In genomic region chr14:22929104-22929847, GRCh38 we compare ENCODE assay signal across 8 cellular contexts. TPM values are rescaled to one million over a fixed set of nuclear protein-coding genes. Genes with fewer than 3 reads are reported as not detected.
A peak's percentile ranks its signal among the peaks of the same experiment; 100 is the strongest.
DNase-seq lines count a peak whose midpoint lies in the region; ATAC-seq, FAIRE-seq and TF ChIP-seq lines count a peak whose summit lies in the region.

Gene PRMT5, minus strand, starts transcription at chr14:22929376. Its CDS starts 15 bp downstream, at chr14:22929361.

- H3K27ac ChIP-seq in RWPE1 = peak within 1 kb of the TSS; percentile 82
- H3K27ac ChIP-seq in naive thymus-derived CD4-positive, alpha-beta T cell (ENCODE audit: low read depth, low read length) = peak within 1 kb of the TSS; percentile 91

- no peaks in the 10 kb centered on the region for H3K27me3 ChIP-seq in naive thymus-derived CD4-positive, alpha-beta T cell (ENCODE audit: control insufficient read depth in 2 of 2, insufficient read depth in 2 of 2, low read length in 2 of 2)

- peaks cover 25% of the 10 kb centered on the region for H3K4me1 Mint-ChIP-seq in activated T-helper 17 cell treated with anti-CD3 and anti-CD28 coated beads, Interleukin-2, amount 50 U/mL, for 72 hours
- peaks cover 5 to 36% (median 20%) of the 10 kb centered on the region in 7 donors for H3K4me1 Mint-ChIP-seq in naive thymus-derived CD4-positive, alpha-beta T cell
- peaks cover 12 to 14% of the 10 kb centered on the region in 2 donors for H3K4me1 Mint-ChIP-seq in stimulated activated naive B cell treated with anti-CD40 and anti-IgM and Interleukin-4, amounts not matched to agents 10 μg/mL and 1 μg/mL and 100 μg/mL, for 72 hours

- no peak within 1 kb of the TSS for H3K27ac Mint-ChIP-seq in activated T-helper 17 cell treated with anti-CD3 and anti-CD28 coated beads, Interleukin-2, amount 50 U/mL, for 72 hours
- H3K27ac Mint-ChIP-seq in naive thymus-derived CD4-positive, alpha-beta T cell = no peak within 1 kb of the TSS
- no peak within 1 kb of the TSS for H3K27ac Mint-ChIP-seq in stimulated activated naive B cell treated with anti-CD40 and anti-IgM and Interleukin-4, amounts not matched to agents 10 μg/mL and 1 μg/mL and 100 μg/mL, for 72 hours

- no peaks in the 10 kb centered on the region for H3K27me3 Mint-ChIP-seq in activated T-helper 17 cell treated with anti-CD3 and anti-CD28 coated beads, Interleukin-2, amount 50 U/mL, for 72 hours
- no peaks in the 10 kb centered on the region for H3K27me3 Mint-ChIP-seq in naive thymus-derived CD4-positive, alpha-beta T cell
- no peaks in the 10 kb centered on the region for H3K27me3 Mint-ChIP-seq in stimulated activated naive B cell treated with anti-CD40 and anti-IgM and Interleukin-4, amounts not matched to agents 10 μg/mL and 1 μg/mL and 100 μg/mL, for 72 hours

- H3K36me3 ChIP-seq in naive thymus-derived CD4-positive, alpha-beta T cell (ENCODE audit: control insufficient read depth in 2 of 3, insufficient read depth in 3 of 3, low read length in 3 of 3) = peaks cover 0 to 19% (median 5%) of the 10 kb centered on the region in 3 experiments

- H3K4me3 ChIP-seq in fibroblast of mammary gland (ENCODE audit: control insufficient read depth, low read depth, low read length) = peak within 1 kb of the TSS; percentile 100
- peak within 1 kb of the TSS; percentile 91 for H3K4me3 ChIP-seq in naive thymus-derived CD4-positive, alpha-beta T cell (ENCODE audit: low read length)

- peaks cover 9 to 17% of the 10 kb centered on the region in 2 donors for H3K4me1 ChIP-seq in naive thymus-derived CD4-positive, alpha-beta T cell (ENCODE audit: control insufficient read depth in 2 of 2, insufficient read depth in 2 of 2, low read length in 2 of 2)

- FAIRE-seq in H54 (lab: Jason Lieb, UNC) = peak; percentile 96

- H3K9me3 Mint-ChIP-seq in activated T-helper 17 cell treated with anti-CD3 and anti-CD28 coated beads, Interleukin-2, amount 50 U/mL, for 72 hours = no peaks in the 10 kb centered on the region
- H3K9me3 Mint-ChIP-seq in naive thymus-derived CD4-positive, alpha-beta T cell = no peaks in the 10 kb centered on the region
- H3K9me3 Mint-ChIP-seq in stimulated activated naive B cell treated with anti-CD40 and anti-IgM and Interleukin-4, amounts not matched to agents 10 μg/mL and 1 μg/mL and 100 μg/mL, for 72 hours = no peaks in the 10 kb centered on the region

- peak; percentile 95 for ATAC-seq in activated T-helper 17 cell treated with anti-CD3 and anti-CD28 coated beads, Interleukin-2, amount 50 U/mL, for 72 hours (replicated peaks)
- ATAC-seq in naive thymus-derived CD4-positive, alpha-beta T cell = peak; percentile 97
- peak; percentile 95 for ATAC-seq in stimulated activated naive B cell treated with anti-CD40 and anti-IgM and Interleukin-4, amounts not matched to agents 10 μg/mL and 1 μg/mL and 100 μg/mL, for 72 hours (replicated peaks)

- no peak for TF ChIP-seq CTCF in RWPE1 (conservative IDR thresholded peaks at IDR 0.05; ENCODE audit: low read depth)
- no peak for TF ChIP-seq CTCF in fibroblast of mammary gland (conservative IDR thresholded peaks at IDR 0.05; ENCODE audit: control insufficient read depth, insufficient read depth, low read depth, low read length)

- peak; percentile 88 for TF ChIP-seq POLR2A in H54 (IDR thresholded peaks at IDR 0.05; ENCODE audit: low read depth, low read length)

- intact Hi-C loops in naive thymus-derived CD4-positive, alpha-beta T cell (cut with micrococcal nuclease) = loop anchor here (1.0 to 10.0 kb wide), 17 partner anchors 10 to 1474 kb away; partner anchors contain the start of genes ACIN1 (in 2 of the 2), C14orf119 (in 2 of the 2), HAUS4 (in 2 of the 2) and MRPL52 (in 2 of the 2)

- DNase-seq in ELF-1 (ENCODE audit: low read depth, low spot score) (peak; percentile 100), H54 (ENCODE audit: insufficient read length, low spot score) (peak; percentile 74), LoVo (ENCODE audit: low spot score) (peak; percentile 100), RWPE1 (ENCODE audit: low spot score) (peak; percentile 98), fibroblast of mammary gland (ENCODE audit: low read depth) (peak; percentile 100)
- DNase-seq in naive thymus-derived CD4-positive, alpha-beta T cell = peak; percentile 81 to 100 (median 99)
- DNase-seq in stimulated activated naive B cell treated with anti-CD40 and anti-IgM and Interleukin-4, amounts not matched to agents 10 μg/mL and 1 μg/mL and 100 μg/mL, for 72 hours = peak; percentile 97

- H3K9me3 ChIP-seq in naive thymus-derived CD4-positive, alpha-beta T cell (ENCODE audit: control insufficient read depth in 2 of 3, low read length in 3 of 3) = no peaks in the 10 kb centered on the region

- CTCF ChIA-PET in RWPE1 (lab: Yijun Ruan, JAX) = interaction anchor here (0.8 to 1.4 kb wide), 7 partner anchors 11 to 140 kb away, joined by 3 to 6 read pairs (median 4); no protein-coding TSS in a partner anchor
- CTCF ChIA-PET in naive thymus-derived CD4-positive, alpha-beta T cell (lab: Charles Lee) = interaction anchor here (0.6 to 2.3 kb wide), 22 partner anchors 9 to 1709 kb away, joined by 3 to 19 read pairs (median 4); partner anchors contain the start of genes AJUBA, HAUS4 and RBM23

- POLR2A ChIA-PET in RWPE1 (lab: Yijun Ruan, JAX; ENCODE audit: low non-redundant PET) = interaction anchor here (0.6 to 1.6 kb wide), 3 partner anchors 9 to 299 kb away, joined by 4 to 10 read pairs (median 5); partner anchors contain the start of gene HAUS4
- POLR2A ChIA-PET in naive thymus-derived CD4-positive, alpha-beta T cell (lab: Charles Lee) = interaction anchor here (0.7 to 4.8 kb wide), 22 partner anchors 9 to 373 kb away, joined by 3 to 74 read pairs (median 4); partner anchors contain the start of genes ACIN1, C14orf119, HAUS4 and HOMEZ

- H3K4me3 Mint-ChIP-seq in activated T-helper 17 cell treated with anti-CD3 and anti-CD28 coated beads, Interleukin-2, amount 50 U/mL, for 72 hours = no peak within 1 kb of the TSS
- H3K4me3 Mint-ChIP-seq in naive thymus-derived CD4-positive, alpha-beta T cell = no peak within 1 kb of the TSS
- H3K4me3 Mint-ChIP-seq in stimulated activated naive B cell treated with anti-CD40 and anti-IgM and Interleukin-4, amounts not matched to agents 10 μg/mL and 1 μg/mL and 100 μg/mL, for 72 hours = no peak within 1 kb of the TSS

- peaks cover 33% of the 10 kb centered on the region for H3K36me3 Mint-ChIP-seq in activated T-helper 17 cell treated with anti-CD3 and anti-CD28 coated beads, Interleukin-2, amount 50 U/mL, for 72 hours (ENCODE audit: low read depth)
- peaks cover 0 to 18% (median 6%) of the 10 kb centered on the region in 5 donors for H3K36me3 Mint-ChIP-seq in naive thymus-derived CD4-positive, alpha-beta T cell
- peaks cover 21 to 28% of the 10 kb centered on the region in 2 donors for H3K36me3 Mint-ChIP-seq in stimulated activated naive B cell treated with anti-CD40 and anti-IgM and Interleukin-4, amounts not matched to agents 10 μg/mL and 1 μg/mL and 100 μg/mL, for 72 hours

RNA-seq across cellular contexts. Expression of gene PRMT5, which starts in this region (rescaled TPM):
- 100 to 1,000 TPM in 1 of 2 donors, 10 to 100 TPM in 1; 61.7 to 127 TPM for total RNA-seq in activated T-helper 17 cell treated with anti-CD3 and anti-CD28 coated beads, Interleukin-2, amount 50 U/mL, for 72 hours
- total RNA-seq in naive thymus-derived CD4-positive, alpha-beta T cell = 10 to 100 TPM; 24.9 to 82.8 (median 34.2) TPM
- 10 to 100 TPM; 61.8 to 64.5 TPM for polyA plus RNA-seq in naive thymus-derived CD4-positive, alpha-beta T cell

Comparison
In these comparisons a context has a peak if more than half of its experiments do, and no peak if none do; other contexts are left out.
1. Peak in every context shown above with its lines: DNase-seq, ATAC-seq, H3K4me3 ChIP-seq and H3K27ac ChIP-seq.